Comparison of ENCODE assay signal across 12 cellular contexts in genomic region chr2:230968921-230969672, GRCh38. TPM values are rescaled to one million over a fixed set of nuclear protein-coding genes. Genes with fewer than 3 reads are reported as not detected.
A peak's percentile ranks its signal among the peaks of the same experiment; 100 is the strongest.
DNase-seq lines count a peak whose midpoint lies in the region; ATAC-seq, FAIRE-seq and TF ChIP-seq lines count a peak whose summit lies in the region.
"Had no signal": no experiment of that assay in that cellular context is flagged by ENCODE, and none has a peak within 500 bp of the region (broad histone marks: within the 10 kb centered on the region; RNA-seq: fewer than 3 reads in every experiment).

No MANE protein-coding gene starts in this region.

- no peak overlapping the region for H3K27ac ChIP-seq in mucosa of rectum (ENCODE audit: low read depth in 2 of 2, low read length in 2 of 2)
- H3K27ac ChIP-seq: epithelial cell of prostate had no signal

- H3K4me3 ChIP-seq in mucosa of rectum (ENCODE audit: low read length in 2 of 2) (peak overlapping the region; percentile 35 to 50), H7 (ENCODE audit: insufficient read depth, low read depth, low read length) (no peak overlapping the region)

- intact Hi-C loops in Right ventricle myocardium superior (cut with DNase I): no loop called here

- no peak for TF ChIP-seq POLR2A in H54 (IDR thresholded peaks at IDR 0.05; ENCODE audit: low read depth, low read length)

- DNase-seq in EH (ENCODE audit: low read depth) (peak; percentile 6), H54 (ENCODE audit: insufficient read length, low spot score) (no peak), SK-MEL-5 (ENCODE audit: low read depth, low spot score) (peak; percentile 49), Right ventricle myocardium superior (no peak), H7 (no peak)
- DNase-seq: mesenchymal stem cell; stimulated activated CD4-positive, alpha-beta T cell treated with anti-CD3 and anti-CD28 coated beads, Interleukin-4, amount 100 ng/mL, for 4 hours had no signal

- in situ Hi-C loops in SK-MEL-5 (cut with HindIII; ENCODE audit: low pct_unique_long_range_greater_than_20kb, low sequenced_read_pairs): no loop called here

- no peak for ATAC-seq in HG03159 (IDR thresholded peaks at IDR 0.05; ENCODE audit: unreplicated experiment)
- no peak for ATAC-seq in Right ventricle myocardium superior (ENCODE audit: poor library complexity)

- no peaks in the 10 kb centered on the region for H3K36me3 ChIP-seq in mucosa of rectum (ENCODE audit: control insufficient read depth in 2 of 2, insufficient read depth in 2 of 2, low read length in 2 of 2)
- H3K36me3 ChIP-seq in H7 (replicated peaks; ENCODE audit: control insufficient read depth, insufficient read depth, low read length): no peaks in the 10 kb centered on the region

- H3K9me3 ChIP-seq in mucosa of rectum (ENCODE audit: control insufficient read depth in 2 of 2, low read length in 2 of 2): no peaks in the 10 kb centered on the region

- no peak overlapping the region for H3K9ac ChIP-seq in mucosa of rectum (ENCODE audit: low read depth in 1 of 2, low read length in 2 of 2)

- FAIRE-seq in H54 (lab: Jason Lieb, UNC): peak; percentile 92

- H3K4me1 ChIP-seq in mucosa of rectum (ENCODE audit: control insufficient read depth in 2 of 2, insufficient read depth in 2 of 2, low read length in 2 of 2): peaks cover 0 to 3% of the 10 kb centered on the region in 2 donors

- H3K27me3 ChIP-seq in mucosa of rectum (ENCODE audit: control insufficient read depth in 2 of 2, insufficient read depth in 2 of 2, low read length in 2 of 2) (no peaks in the 10 kb centered on the region), H7 (ENCODE audit: control insufficient read depth, insufficient read depth, low read length) (no peaks in the 10 kb centered on the region)

RNA-seq across cellular contexts. Expression of gene SPATA3, which starts 26.8 kb away (rescaled TPM):
- total RNA-seq in SK-MEL-5 (2014; rRNA removed; shearing (Covaris generic)): not detected in 2 replicates
- not detected in 2 replicates for polyA plus RNA-seq in SK-MEL-5 (2015; cell fraction: cytosol; rRNA removed)
- polyA plus RNA-seq in SK-MEL-5 (2015; cell fraction: nucleus; rRNA removed): not detected in 2 replicates
- total RNA-seq in Right ventricle myocardium superior: not detected
- not detected in 2 replicates for total RNA-seq in H7 (2014; rRNA removed; shearing (Covaris generic))
- total RNA-seq: activated T-helper 2 cell treated with anti-CD3 and anti-CD28 coated beads, Interferon-gamma antibody, Interleukin-2, Interleukin-4, amounts not matched to agents 10 μg/mL and 5 μg/mL and 100 μg/mL, durations not matched to agents 14 hours and 24 hours and 36 hours; renal cortical epithelial cell had no signal

RNA-seq across cellular contexts. Expression of gene GPR55, which starts 44.1 kb away (rescaled TPM):
- 0.13 TPM in 2 replicates for total RNA-seq in SK-MEL-5 (2014; rRNA removed; shearing (Covaris generic))
- 0.41 and 0.58 TPM in 2 replicates for polyA plus RNA-seq in SK-MEL-5 (2015; cell fraction: cytosol; rRNA removed)
- polyA plus RNA-seq in SK-MEL-5 (2015; cell fraction: nucleus; rRNA removed): 0.39 and 0.92 TPM in 2 replicates
- total RNA-seq in Right ventricle myocardium superior: not detected
- 0.04 TPM in 1 of 2 replicates, not detected in the other for total RNA-seq in H7 (2014; rRNA removed; shearing (Covaris generic))
- total RNA-seq: renal cortical epithelial cell had no signal

Comparison
In these comparisons a context has a peak if more than half of its experiments do, and no peak if none do; other contexts are left out.
1. DNase-seq: peak in EH (single experiment) and SK-MEL-5 (single experiment); none in H54 (single experiment), Right ventricle myocardium superior (single experiment) and H7 (single experiment).